Comparison of ENCODE assay signal across 12 cellular contexts in the genomic region with DNA sequence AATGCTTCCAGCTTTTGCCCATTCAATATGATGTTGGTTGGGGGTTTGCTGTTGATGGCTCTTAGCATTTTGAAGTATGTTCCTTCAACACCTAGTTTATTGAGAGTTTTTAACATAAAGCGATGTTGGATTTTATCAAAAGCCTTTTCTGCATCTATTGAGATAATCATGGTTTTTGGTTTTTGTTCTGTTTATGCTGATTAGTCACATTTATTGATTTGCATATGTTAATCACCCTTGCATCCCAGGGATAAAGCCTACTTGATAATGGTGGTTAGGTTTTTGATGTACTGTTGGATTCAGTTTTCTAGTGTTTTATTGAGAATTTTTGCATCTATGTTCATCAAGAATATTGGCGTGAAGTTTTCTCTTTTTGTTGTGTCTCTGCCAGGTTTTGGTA. TPM values are rescaled to one million over a fixed set of nuclear protein-coding genes. Genes with fewer than 3 reads are reported as not detected.
"Had no signal": no experiment of that assay in that cellular context is flagged by ENCODE, and none has a peak within 500 bp of the region (broad histone marks: within the 10 kb centered on the region; RNA-seq: fewer than 3 reads in every experiment).

No MANE protein-coding gene starts in this region.

- H2AFZ ChIP-seq: GM23248, GM23338 had no signal

- H3K9me3 Mint-ChIP-seq: HFFc6 had no signal

- H3K27ac Mint-ChIP-seq: GM23338, H9, HFFc6 had no signal

- H3K4me1 Mint-ChIP-seq: GM23338, H9 had no signal

- FAIRE-seq: H1, H54 had no signal

- H3K9ac ChIP-seq: GM23248 had no signal

- DNase-seq: GM23248, GOT3, H7, H9, HCEC 1CT, HFFc6 had no signal

- H3K4me2 ChIP-seq: GM23338 had no signal

- ATAC-seq: GM23338, HCT116 had no signal

- H3K4me3 ChIP-seq: GM23248, GM23338, HAP-1 had no signal

- H3K4me3 Mint-ChIP-seq: GM23338, H9, HFFc6 had no signal

- H3K36me3 ChIP-seq: HAP-1 had no signal

- H3K4me1 ChIP-seq: HAP-1 had no signal

- H3K27ac ChIP-seq: GM23248 had no signal

RNA-seq across cellular contexts. Expression of a gene that starts 40.4 kb away (rescaled TPM):
- total RNA-seq: GM23248, H4, HFFc6 had no signal
- polyA plus RNA-seq: GM23248 had no signal
